19 cellular contexts compared by ENCODE assay signal in genomic region chr1:208166340-208167138, GRCh38.
DNase-seq lines count a peak whose midpoint lies in the region; ATAC-seq and TF ChIP-seq lines count a peak whose summit lies in the region.
"Had no signal": no experiment of that assay in that cellular context is flagged by ENCODE, and none has a peak within 500 bp of the region (broad histone marks: within the 10 kb centered on the region; RNA-seq: fewer than 3 reads in every experiment).

No MANE protein-coding gene starts in this region.

- H3K18ac ChIP-seq in H9 (ENCODE audit: insufficient read length, low read depth, low read length) (no peak overlapping the region), trophoblast cell (ENCODE audit: low read length) (no peak overlapping the region)

- H3K27me3 Mint-ChIP-seq in H9 (ENCODE audit: low read depth): peaks cover 12% of the 10 kb centered on the region
- peaks cover 30% of the 10 kb centered on the region for H3K27me3 Mint-ChIP-seq in T-helper 2 cell treated with Interferon-gamma antibody and Interleukin-4, amounts not matched to agents 5 μg/mL and 100 μg/mL, for 36 hours (ENCODE audit: low read depth)

- no peak overlapping the region for H3K4me3 ChIP-seq in trophoblast cell (ENCODE audit: low read depth, low read length)
- H3K4me3 ChIP-seq: coronary artery, heart left ventricle had no signal

- no peak overlapping the region for H2AK5ac ChIP-seq in H9 (ENCODE audit: insufficient read length, low read length)
- H2AK5ac ChIP-seq in trophoblast cell (ENCODE audit: low read length): no peak overlapping the region

- no peak overlapping the region for H3T11ph ChIP-seq in H9 (ENCODE audit: low read length)

- no peaks in the 10 kb centered on the region for H3K79me2 ChIP-seq in H9 (ENCODE audit: insufficient read depth, low read length)
- H3K79me2 ChIP-seq in trophoblast cell (ENCODE audit: control insufficient read depth, insufficient read depth, low read length, poor library complexity): no peaks in the 10 kb centered on the region

- H3K4me2 ChIP-seq in H9 (ENCODE audit: insufficient read depth, insufficient read length, low read length): no peak overlapping the region
- H3K4me2 ChIP-seq in trophoblast cell (ENCODE audit: low read length): no peak overlapping the region

- ATAC-seq in esophagus mucosa: peak; percentile 51
- ATAC-seq: left ventricle myocardium superior had no signal

- peaks cover 14 to 15% of the 10 kb centered on the region in 2 experiments for H3K36me3 ChIP-seq in trophoblast cell (ENCODE audit: control insufficient read depth in 1 of 2, insufficient read depth in 2 of 2, low read length in 2 of 2)

- H2BK12ac ChIP-seq in H9 (ENCODE audit: insufficient read length, low read depth, low read length) (no peak overlapping the region), trophoblast cell (ENCODE audit: low read length) (no peak overlapping the region)

- no peaks in the 10 kb centered on the region for H4K20me1 ChIP-seq in H9 (ENCODE audit: control insufficient read depth, insufficient read depth, insufficient read length)

- no peak overlapping the region for H2BK20ac ChIP-seq in H9 (ENCODE audit: low read depth, low read length, poor library complexity, severe bottlenecking)

- H3K9me3 ChIP-seq in H9 (ENCODE audit: control insufficient read depth, low read depth, low read length): no peaks in the 10 kb centered on the region
- H3K9me3 ChIP-seq in trophoblast cell (ENCODE audit: insufficient read depth, low read depth, low read length): peaks cover 2% of the 10 kb centered on the region
- H3K9me3 ChIP-seq: heart left ventricle had no signal

- no peaks in the 10 kb centered on the region for H3K36me3 Mint-ChIP-seq in H9 (ENCODE audit: insufficient read depth in 1 of 3, low read depth in 3 of 3)
- H3K36me3 Mint-ChIP-seq in T-helper 2 cell treated with Interferon-gamma antibody and Interleukin-4, amounts not matched to agents 5 μg/mL and 100 μg/mL, for 36 hours (ENCODE audit: low read depth): no peaks in the 10 kb centered on the region

- H3K4ac ChIP-seq in H9 (ENCODE audit: low read depth, low read length): no peak overlapping the region
- no peak overlapping the region for H3K4ac ChIP-seq in trophoblast cell (ENCODE audit: low read depth, low read length)

- no peak overlapping the region for H3K4me3 Mint-ChIP-seq in H9
- no peak overlapping the region for H3K4me3 Mint-ChIP-seq in T-helper 2 cell treated with Interferon-gamma antibody and Interleukin-4, amounts not matched to agents 5 μg/mL and 100 μg/mL, for 36 hours
- H3K4me3 Mint-ChIP-seq: activated T-cell treated with anti-CD3 and anti-CD28 coated beads, Interleukin-2, amount 50 U/mL, for 24 hours; neural crest cell had no signal

- no peak overlapping the region for H3K9ac ChIP-seq in H9 (ENCODE audit: extremely low read depth, insufficient read length, low read length)
- no peak overlapping the region for H3K9ac ChIP-seq in trophoblast cell (ENCODE audit: low read length)

- H2BK120ac ChIP-seq in H9 (ENCODE audit: low read depth, low read length, poor library complexity, severe bottlenecking): no peak overlapping the region
- no peak overlapping the region for H2BK120ac ChIP-seq in trophoblast cell (ENCODE audit: insufficient read depth, low read length, poor library complexity)

- TF ChIP-seq CTCF in H9 (conservative IDR thresholded peaks at IDR 0.05): no peak

- H3K23ac ChIP-seq in H9 (ENCODE audit: insufficient read length, low read depth, low read length): no peak overlapping the region
- no peak overlapping the region for H3K23ac ChIP-seq in trophoblast cell (ENCODE audit: low read length)

- peaks cover 8% of the 10 kb centered on the region for H3K4me1 ChIP-seq in H9 (ENCODE audit: insufficient read depth, low read length)
- H3K4me1 ChIP-seq in trophoblast cell (ENCODE audit: control insufficient read depth in 1 of 2, insufficient read depth in 2 of 2, low read length in 2 of 2): peaks cover 5 to 15% of the 10 kb centered on the region in 2 experiments

- no peaks in the 10 kb centered on the region for H3K23me2 ChIP-seq in H9 (ENCODE audit: insufficient read length, low read depth, low read length, poor library complexity, severe bottlenecking)

- H2BK15ac ChIP-seq in H9 (ENCODE audit: low read depth, low read length): no peak overlapping the region

- H3K4me1 Mint-ChIP-seq in H9: peaks cover 49 to 65% of the 10 kb centered on the region in 2 experiments
- H3K4me1 Mint-ChIP-seq in T-helper 2 cell treated with Interferon-gamma antibody and Interleukin-4, amounts not matched to agents 5 μg/mL and 100 μg/mL, for 36 hours (ENCODE audit: low read depth): no peaks in the 10 kb centered on the region

- no peak overlapping the region for H3K56ac ChIP-seq in H9 (ENCODE audit: insufficient read length, low read depth, low read length)

- WGBS in H9 (ENCODE audit: extremely low coverage, insufficient read length, low lambda C conversion rate): no CpG with 5 or more reads among the region's 4 CpGs
- WGBS in trophoblast cell (ENCODE audit: extremely low coverage, insufficient coverage, insufficient read length): no CpG with 5 or more reads among the region's 4 CpGs

- H3K79me1 ChIP-seq in H9 (ENCODE audit: insufficient read depth, low read depth, low read length, poor library complexity, severe bottlenecking) (no peaks in the 10 kb centered on the region), trophoblast cell (ENCODE audit: low read length) (no peaks in the 10 kb centered on the region)

- H3K9me3 Mint-ChIP-seq in H9: no peaks in the 10 kb centered on the region
- H3K9me3 Mint-ChIP-seq in T-helper 2 cell treated with Interferon-gamma antibody and Interleukin-4, amounts not matched to agents 5 μg/mL and 100 μg/mL, for 36 hours: no peaks in the 10 kb centered on the region
- H3K9me3 Mint-ChIP-seq: activated T-cell treated with anti-CD3 and anti-CD28 coated beads, Interleukin-2, amount 50 U/mL, for 24 hours; neural crest cell had no signal

- H3K27me3 ChIP-seq in H9 (ENCODE audit: insufficient read depth, low read length) (no peaks in the 10 kb centered on the region; the same call in 1 of the 2 replicates), trophoblast cell (ENCODE audit: insufficient read depth, low read length) (no peaks in the 10 kb centered on the region)
- H3K27me3 ChIP-seq: heart left ventricle had no signal

- DNase-seq in H9 (peak; percentile 59), RPMI8226 (peak; percentile 85), trophoblast cell (peak; percentile 75 to 86), NCI-H146 (lab: John Stamatoyannopoulos, UW) (no peak), cerebellum (ENCODE audit: low spot score) (no peak)
- no peak for DNase-seq in T-helper 2 cell treated with Interferon-gamma antibody and Interleukin-4, amounts not matched to agents 5 μg/mL and 100 μg/mL, for 36 hours (ENCODE audit: low spot score)
- DNase-seq: activated CD4-positive, alpha-beta T cell treated with anti-CD3 and anti-CD28 coated beads for 1 hour; activated naive CD4-positive, alpha-beta T cell treated with Interleukin-2 at 50 U/mL for 16 hours; activated T-cell treated with anti-CD3 and anti-CD28 coated beads, Interleukin-2, amount 50 U/mL, for 24 hours; left ventricle myocardium superior; MV-4-11; NCI-H1694; posterior cingulate gyrus; stimulated activated CD4-positive, alpha-beta T cell treated with anti-CD3 and anti-CD28 coated beads, Interleukin-1b, Interleukin-23, amount 100 ng/mL, for 48 hours; SW 1271 had no signal

- H3K14ac ChIP-seq in H9 (ENCODE audit: insufficient read depth, low read length) (no peak overlapping the region), trophoblast cell (ENCODE audit: low read length) (no peak overlapping the region)

- H2BK5ac ChIP-seq in H9 (ENCODE audit: insufficient read length, low read length) (no peak overlapping the region), trophoblast cell (ENCODE audit: low read depth, low read length, poor library complexity) (no peak overlapping the region)

- no peak overlapping the region for H4K12ac ChIP-seq in trophoblast cell (ENCODE audit: low read depth, low read length)

- H3K27ac ChIP-seq in H9 (ENCODE audit: insufficient read length, low read depth, low read length) (no peak overlapping the region), trophoblast cell (ENCODE audit: low read depth, low read length) (no peak overlapping the region)
- H3K27ac ChIP-seq: coronary artery, heart left ventricle had no signal

- no peak overlapping the region for H4K91ac ChIP-seq in H9 (ENCODE audit: insufficient read length, low read depth, low read length)
- no peak overlapping the region for H4K91ac ChIP-seq in trophoblast cell (ENCODE audit: low read depth, low read length)

- no peak overlapping the region; a peak in 2 of 7 replicates for H3K27ac Mint-ChIP-seq in H9
- H3K27ac Mint-ChIP-seq in T-helper 2 cell treated with Interferon-gamma antibody and Interleukin-4, amounts not matched to agents 5 μg/mL and 100 μg/mL, for 36 hours: no peak overlapping the region
- H3K27ac Mint-ChIP-seq: activated T-cell treated with anti-CD3 and anti-CD28 coated beads, Interleukin-2, amount 50 U/mL, for 24 hours had no signal

- H4K5ac ChIP-seq in H9 (ENCODE audit: insufficient read length, low read depth, low read length): no peak overlapping the region

- H4K8ac ChIP-seq in H9 (replicated peaks; ENCODE audit: insufficient read length, low read depth, low read length) (no peak overlapping the region), trophoblast cell (ENCODE audit: low read depth, low read length) (no peak overlapping the region)

- no peak overlapping the region for H2AFZ ChIP-seq in H9 (ENCODE audit: low read length)
- H2AFZ ChIP-seq in trophoblast cell (ENCODE audit: insufficient read depth, low read length, poor library complexity): no peak overlapping the region

Comparison
In these comparisons a context has a peak if more than half of its experiments do, and no peak if none do; other contexts are left out.
1. DNase-seq: peak in H9 (single experiment), RPMI8226 (single experiment) and trophoblast cell (2 of 2); none in T-helper 2 cell treated with Interferon-gamma antibody and Interleukin-4, amounts not matched to agents 5 μg/mL and 100 μg/mL, for 36 hours (single experiment), NCI-H146 (single experiment) and cerebellum (single experiment).